Comparison of ENCODE assay signal across 18 cellular contexts in the genomic region with DNA sequence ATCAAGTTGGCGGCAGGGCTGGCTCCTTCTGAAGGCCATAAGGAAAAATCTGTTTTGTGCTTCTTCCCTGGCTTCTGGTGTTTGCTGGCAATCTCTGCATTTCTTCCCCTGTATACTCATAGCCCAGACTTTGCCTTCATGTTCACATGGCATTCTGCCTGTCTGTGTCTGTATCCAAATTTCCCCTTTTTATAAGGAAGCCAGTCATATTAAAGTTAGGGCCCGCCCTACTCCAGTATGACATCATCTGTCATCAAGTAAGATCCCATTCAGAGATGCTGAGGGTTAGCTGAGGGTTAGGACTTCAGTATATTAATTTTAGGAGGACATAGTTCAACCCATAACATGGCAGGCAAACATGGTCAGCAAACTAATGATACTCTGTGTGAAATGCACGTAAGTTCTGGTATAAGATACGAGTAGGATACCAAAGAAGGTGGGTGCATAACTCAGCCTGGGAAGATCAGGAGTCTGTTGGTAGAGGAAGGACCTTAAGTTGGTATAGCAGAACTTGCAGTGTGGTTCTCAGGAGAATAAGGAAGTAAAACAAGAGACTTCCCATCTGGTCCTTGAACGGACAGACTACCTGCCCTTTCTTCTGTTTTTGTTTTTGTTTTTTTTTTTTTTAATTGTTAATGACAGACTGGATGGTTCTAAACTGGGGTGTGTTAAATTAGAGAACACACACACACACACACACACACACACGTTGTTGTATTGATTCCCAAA. TPM values are rescaled to one million over a fixed set of nuclear protein-coding genes. Genes with fewer than 3 reads are reported as not detected.
A peak's percentile ranks its signal among the peaks of the same experiment; 100 is the strongest.
DNase-seq lines count a peak whose midpoint lies in the region; ATAC-seq and TF ChIP-seq lines count a peak whose summit lies in the region.
"Had no signal": no experiment of that assay in that cellular context is flagged by ENCODE, and none has a peak within 500 bp of the region (broad histone marks: within the 10 kb centered on the region; RNA-seq: fewer than 3 reads in every experiment).

No MANE protein-coding gene starts in this region.

- DNase-seq in Karpas-422 (peak; percentile 59), endothelial cell (ENCODE audit: low spot score) (no peak), trophoblast cell (peak in 1 of 2 donors; percentile 14), HFFc6 (no peak), GM03348 (ENCODE audit: low spot score) (no peak), HUDEP-2 (lab: John Stamatoyannopoulos, UW; ENCODE audit: unreplicated experiment in 76 of 76) (no peak)
- DNase-seq: activated CD8-positive, alpha-beta memory T cell treated with anti-CD3 and anti-CD28 coated beads, Interleukin-2, amount 50 U/mL, for 48 hours; activated naive CD4-positive, alpha-beta T cell treated with anti-CD3 and anti-CD28 coated beads, Interleukin-2, amount 50 U/mL, for 16 hours; DMS79 treated with DMSO at 0.1 percent for 48 hours; effector CD4-positive, alpha-beta T cell; GOT3; NCI-H774; SHP77; stimulated activated CD4-positive, alpha-beta T cell treated with anti-CD3 and anti-CD28 coated beads, Interleukin-15, amount 100 ng/mL, for 24 hours had no signal

- H4K12ac ChIP-seq in trophoblast cell (ENCODE audit: low read depth, low read length), result no peak overlapping the region

- H3K27ac ChIP-seq in Karpas-422 (ENCODE audit: low read length) (peak overlapping the region; percentile 61), trophoblast cell (ENCODE audit: low read depth, low read length) (no peak overlapping the region)
- H3K27ac ChIP-seq: BLaER1 treated with 17β-estradiol and CSF1 and Interleukin-3, amounts not matched to agents 10 nM and 100 nM had no signal

- peaks cover 17% of the 10 kb centered on the region for H3K79me2 ChIP-seq in Karpas-422 (ENCODE audit: low read length)
- no peaks in the 10 kb centered on the region for H3K79me2 ChIP-seq in trophoblast cell (ENCODE audit: control insufficient read depth, insufficient read depth, low read length, poor library complexity)

- H3K27me3 Mint-ChIP-seq in endothelial cell (ENCODE audit: unreplicated experiment) (no peaks in the 10 kb centered on the region), HFFc6 (ENCODE audit: insufficient read depth) (peaks cover 4% of the 10 kb centered on the region)
- H3K27me3 Mint-ChIP-seq: brain had no signal

- ATAC-seq in GM19395 (IDR thresholded peaks at IDR 0.05; ENCODE audit: unreplicated experiment), result peak; percentile 47

- H3K9me3 ChIP-seq in Karpas-422 (ENCODE audit: low read length) (no peaks in the 10 kb centered on the region), trophoblast cell (ENCODE audit: insufficient read depth, low read depth, low read length) (no peaks in the 10 kb centered on the region)

- H3K79me1 ChIP-seq in trophoblast cell (ENCODE audit: low read length), result peaks cover 5% of the 10 kb centered on the region

- peaks cover 8% of the 10 kb centered on the region for H3K36me3 Mint-ChIP-seq in endothelial cell (ENCODE audit: low read depth, unreplicated experiment)
- no peaks in the 10 kb centered on the region for H3K36me3 Mint-ChIP-seq in HFFc6 (ENCODE audit: low read depth)

- H3K4me1 ChIP-seq in Karpas-422 (ENCODE audit: low read length) (peaks cover 68% of the 10 kb centered on the region), trophoblast cell (ENCODE audit: control insufficient read depth in 1 of 2, insufficient read depth in 2 of 2, low read length in 2 of 2) (peaks cover 0 to 2% of the 10 kb centered on the region in 2 experiments)

- H3K9ac ChIP-seq in Karpas-422 (ENCODE audit: low read length) (no peak overlapping the region), trophoblast cell (ENCODE audit: low read length) (no peak overlapping the region)
- H3K9ac ChIP-seq: BLaER1 treated with 17β-estradiol and CSF1 and Interleukin-3, amounts not matched to agents 10 nM and 100 nM had no signal

- H4K20me1 ChIP-seq in Karpas-422 (ENCODE audit: insufficient read depth, low read depth, low read length), result no peaks in the 10 kb centered on the region
- H4K20me1 ChIP-seq: BLaER1 treated with 17β-estradiol and CSF1 and Interleukin-3, amounts not matched to agents 10 nM and 100 nM had no signal

- H3K4me3 ChIP-seq in Karpas-422 (ENCODE audit: low read length), result no peak overlapping the region; the same call in 1 of the 2 replicates
- no peak overlapping the region for H3K4me3 ChIP-seq in trophoblast cell (ENCODE audit: low read depth, low read length)
- H3K4me3 ChIP-seq: BLaER1 treated with 17β-estradiol and CSF1 and Interleukin-3, amounts not matched to agents 10 nM and 100 nM had no signal

- H3K27me3 ChIP-seq in Karpas-422 (ENCODE audit: low read length), result no peaks in the 10 kb centered on the region
- H3K27me3 ChIP-seq in trophoblast cell (ENCODE audit: insufficient read depth, low read length), result no peaks in the 10 kb centered on the region
- H3K27me3 ChIP-seq: BLaER1 treated with 17β-estradiol and CSF1 and Interleukin-3, amounts not matched to agents 10 nM and 100 nM had no signal

- no peak for TF ChIP-seq CTCF in endothelial cell (IDR thresholded peaks at IDR 0.05; ENCODE audit: unreplicated experiment)
- no peak for TF ChIP-seq CTCF in HFFc6 (IDR thresholded peaks at IDR 0.05)

- H3K9me3 Mint-ChIP-seq in endothelial cell (ENCODE audit: unreplicated experiment) (no peaks in the 10 kb centered on the region), HFFc6 (peaks cover 18% of the 10 kb centered on the region)
- H3K9me3 Mint-ChIP-seq: brain; T-helper 2 cell treated with Interferon-gamma antibody and Interleukin-4, amounts not matched to agents 5 μg/mL and 100 μg/mL, for 36 hours had no signal

- H3K36me3 ChIP-seq in Karpas-422 (ENCODE audit: insufficient read depth, low read length) (no peaks in the 10 kb centered on the region), trophoblast cell (ENCODE audit: control insufficient read depth in 1 of 2, insufficient read depth in 2 of 2, low read length in 2 of 2) (no peaks in the 10 kb centered on the region)
- H3K36me3 ChIP-seq: BLaER1 treated with 17β-estradiol and CSF1 and Interleukin-3, amounts not matched to agents 10 nM and 100 nM had no signal

- H4K8ac ChIP-seq in trophoblast cell (ENCODE audit: low read depth, low read length), result no peak overlapping the region

- WGBS in trophoblast cell (ENCODE audit: extremely low coverage, insufficient coverage, insufficient read length), result no CpG with 5 or more reads among the region's 6 CpGs

- H2AFZ ChIP-seq in Karpas-422 (ENCODE audit: low read length) (peak overlapping the region; percentile 8; the same call in 1 of the 2 replicates), trophoblast cell (ENCODE audit: insufficient read depth, low read length, poor library complexity) (no peak overlapping the region)

- H2BK120ac ChIP-seq in trophoblast cell (ENCODE audit: insufficient read depth, low read length, poor library complexity), result peak overlapping the region; percentile 45

- peaks cover 67% of the 10 kb centered on the region for H3K4me1 Mint-ChIP-seq in endothelial cell (ENCODE audit: unreplicated experiment)
- H3K4me1 Mint-ChIP-seq in HFFc6 (ENCODE audit: low read depth), result no peaks in the 10 kb centered on the region

- no peak overlapping the region for H3K27ac Mint-ChIP-seq in endothelial cell (ENCODE audit: unreplicated experiment)
- H3K27ac Mint-ChIP-seq in HFFc6, result no peak overlapping the region
- H3K27ac Mint-ChIP-seq: T-helper 2 cell treated with Interferon-gamma antibody and Interleukin-4, amounts not matched to agents 5 μg/mL and 100 μg/mL, for 36 hours had no signal

- no peak overlapping the region for H3K18ac ChIP-seq in trophoblast cell (ENCODE audit: low read length)

- H3K4ac ChIP-seq in trophoblast cell (ENCODE audit: low read depth, low read length), result no peak overlapping the region

- H3K4me3 Mint-ChIP-seq in endothelial cell (ENCODE audit: unreplicated experiment), result peak overlapping the region; percentile 27
- no peak overlapping the region for H3K4me3 Mint-ChIP-seq in HFFc6
- H3K4me3 Mint-ChIP-seq: brain; T-helper 2 cell treated with Interferon-gamma antibody and Interleukin-4, amounts not matched to agents 5 μg/mL and 100 μg/mL, for 36 hours had no signal

- no peaks in the 10 kb centered on the region for H3K9me2 ChIP-seq in Karpas-422 (replicated peaks; ENCODE audit: insufficient read depth, low read length)

- no peak overlapping the region for H2BK5ac ChIP-seq in trophoblast cell (ENCODE audit: low read depth, low read length, poor library complexity)

- peak overlapping the region; percentile 18 for H2AK5ac ChIP-seq in trophoblast cell (ENCODE audit: low read length)

- peak overlapping the region; percentile 33 for H2BK12ac ChIP-seq in trophoblast cell (ENCODE audit: low read length)

- H3K4me2 ChIP-seq in Karpas-422 (ENCODE audit: low read depth, low read length, poor library complexity, severe bottlenecking) (peak overlapping the region; percentile 12), trophoblast cell (ENCODE audit: low read length) (no peak overlapping the region)

- H3K23ac ChIP-seq in trophoblast cell (ENCODE audit: low read length), result no peak overlapping the region

- H3K14ac ChIP-seq in trophoblast cell (ENCODE audit: low read length), result peak overlapping the region; percentile 7

- peak overlapping the region; percentile 76 for H4K91ac ChIP-seq in trophoblast cell (ENCODE audit: low read depth, low read length)

RNA-seq across cellular contexts. Expression of a gene that starts 13.9 kb away (rescaled TPM):
- total RNA-seq in Karpas-422 (2014; rRNA removed; shearing (Covaris generic); ENCODE audit: low replicate concordance), result 95.6 and 106 TPM in 2 replicates
- total RNA-seq in endothelial cell (ENCODE audit: unreplicated experiment), result 30.5 TPM
- 3.2 and 3.7 TPM in 2 replicates for polyA plus RNA-seq in trophoblast cell (2013)
- total RNA-seq in HFFc6 (2021; fragmentation: NEBNext Ultra II Directional; extraction: Animal tissue kit (Norgen Biotek cat#: 25700)), result under 1 TPM in 5 of 6 experiments, not detected in 1; 0.06 to 0.66 (median 0.09) TPM

Comparison
In these comparisons a context has a peak if more than half of its experiments do, and no peak if none do; other contexts are left out.
1. RNA of a gene that starts 13.9 kb away (total RNA-seq): 95.6 to 106 TPM in Karpas-422 and 30.5 TPM in endothelial cell (single experiment); 0.06 to 0.66 TPM in HFFc6; every median in the first group is over 10 times any median in the second.